ENCODE assay signal across 15 cellular contexts in genomic region chr2:181073896-181074295, GRCh38.
DNase-seq lines count a peak whose midpoint lies in the region; ATAC-seq, FAIRE-seq and TF ChIP-seq lines count a peak whose summit lies in the region.
"Had no signal": no experiment of that assay in that cellular context is flagged by ENCODE, and none has a peak within 500 bp of the region (broad histone marks: within the 10 kb centered on the region; RNA-seq: fewer than 3 reads in every experiment).

No MANE protein-coding gene starts in this region.

- H3K4me3 ChIP-seq in astrocyte (ENCODE audit: insufficient read depth, low read depth, low read length) (no peak overlapping the region), fibroblast of the aortic adventitia (ENCODE audit: low read depth, low read length) (no peak overlapping the region), kidney (ENCODE audit: low read length in 2 of 2) (no peak overlapping the region)

- no peak for TF ChIP-seq CTCF in astrocyte (IDR thresholded peaks at IDR 0.05; ENCODE audit: insufficient read depth, low read depth, low read length)
- TF ChIP-seq CTCF in fibroblast of the aortic adventitia (IDR thresholded peaks at IDR 0.05; ENCODE audit: insufficient read depth, low read length), result no peak
- no peak for TF ChIP-seq CTCF in kidney (IDR thresholded peaks at IDR 0.05; ENCODE audit: borderline replicate concordance, extremely low read depth, insufficient read depth)
- TF ChIP-seq CTCF in chondrocyte (IDR thresholded peaks at IDR 0.05), result no peak

- H3K4me1 Mint-ChIP-seq in astrocyte (ENCODE audit: low read depth, unreplicated experiment) (peaks cover 27% of the 10 kb centered on the region), chondrocyte (ENCODE audit: low read depth) (peaks cover 25% of the 10 kb centered on the region)
- H3K4me1 Mint-ChIP-seq: H9 had no signal

- peaks cover 14% of the 10 kb centered on the region for H3K79me2 ChIP-seq in astrocyte (ENCODE audit: insufficient read depth, low read length)

- H3K27me3 ChIP-seq in astrocyte (ENCODE audit: insufficient read depth, low read length), result no peaks in the 10 kb centered on the region

- peak overlapping the region; percentile 83 for H3K27ac Mint-ChIP-seq in astrocyte (ENCODE audit: unreplicated experiment)
- H3K27ac Mint-ChIP-seq in chondrocyte (ENCODE audit: unreplicated experiment), result no peak overlapping the region
- H3K27ac Mint-ChIP-seq: H9 had no signal

- H3K36me3 Mint-ChIP-seq in astrocyte (ENCODE audit: low read depth, unreplicated experiment), result peaks cover 2% of the 10 kb centered on the region
- no peaks in the 10 kb centered on the region for H3K36me3 Mint-ChIP-seq in chondrocyte (ENCODE audit: low read depth)
- H3K36me3 Mint-ChIP-seq: CD8-positive, alpha-beta memory T cell had no signal

- H3K4me3 Mint-ChIP-seq in astrocyte (ENCODE audit: unreplicated experiment), result peak overlapping the region; percentile 41
- no peak overlapping the region for H3K4me3 Mint-ChIP-seq in chondrocyte (ENCODE audit: unreplicated experiment)
- H3K4me3 Mint-ChIP-seq: CD8-positive, alpha-beta memory T cell; H9 had no signal

- intact Hi-C loops in kidney (cut with DNase I), result no loop called here

- peak; percentile 22 for DNase-seq in A172 (ENCODE audit: low spot score)
- no peak for DNase-seq in H54 (ENCODE audit: insufficient read length, low spot score)
- DNase-seq in astrocyte (ENCODE audit: low read depth), result peak; percentile 75
- peak; percentile 62 for DNase-seq in fibroblast of the aortic adventitia (ENCODE audit: low read depth)
- no peak for DNase-seq in NCI-H187 (lab: John Stamatoyannopoulos, UW)
- no peak for DNase-seq in stimulated activated naive CD8-positive, alpha-beta T cell treated with anti-CD3 and anti-CD28 coated beads, Interleukin-15, Interleukin-2, amounts not matched to agents 100 U/mL and 50 U/mL, for 24 hours
- DNase-seq in kidney, result no peak
- no peak for DNase-seq in chondrocyte (ENCODE audit: low spot score)
- DNase-seq: CD8-positive, alpha-beta memory T cell; H9; NCI-H1092; NCI-H446 treated with DMSO at 0.1 percent for 48 hours; NCI-H774; Right ventricle myocardium superior had no signal

- H3K4me1 ChIP-seq in astrocyte (ENCODE audit: insufficient read depth, low read length) (peaks cover 24% of the 10 kb centered on the region), kidney (ENCODE audit: control insufficient read depth in 1 of 2, insufficient read depth in 1 of 2, low read depth in 1 of 2, low read length in 2 of 2) (no peaks in the 10 kb centered on the region)

- H3K9me3 Mint-ChIP-seq in astrocyte (ENCODE audit: unreplicated experiment) (no peaks in the 10 kb centered on the region), chondrocyte (ENCODE audit: low read depth) (no peaks in the 10 kb centered on the region)
- H3K9me3 Mint-ChIP-seq: CD8-positive, alpha-beta memory T cell; H9 had no signal

- H3K36me3 ChIP-seq in astrocyte (ENCODE audit: insufficient read depth, low read length) (no peaks in the 10 kb centered on the region), kidney (ENCODE audit: control insufficient read depth in 1 of 2, insufficient read depth in 2 of 2, low read length in 2 of 2) (no peaks in the 10 kb centered on the region)

- no peak for ATAC-seq in stimulated activated naive CD8-positive, alpha-beta T cell treated with anti-CD3 and anti-CD28 coated beads, Interleukin-15, Interleukin-2, amounts not matched to agents 100 U/mL and 50 U/mL, for 24 hours

- peak overlapping the region; percentile 9 for H3K4me2 ChIP-seq in astrocyte (ENCODE audit: low read length)

- H2AFZ ChIP-seq in astrocyte (ENCODE audit: low read depth, low read length), result no peak overlapping the region

- peaks cover 23% of the 10 kb centered on the region for H4K20me1 ChIP-seq in astrocyte (ENCODE audit: insufficient read depth, low read length)

- TF ChIP-seq POLR2A in H54 (IDR thresholded peaks at IDR 0.05; ENCODE audit: low read depth, low read length), result no peak

- H3K27me3 Mint-ChIP-seq in astrocyte (ENCODE audit: low read depth, unreplicated experiment) (no peaks in the 10 kb centered on the region), chondrocyte (ENCODE audit: low read depth) (no peaks in the 10 kb centered on the region)
- H3K27me3 Mint-ChIP-seq: CD8-positive, alpha-beta memory T cell had no signal

- no peak overlapping the region for H3K27ac ChIP-seq in astrocyte (ENCODE audit: low read depth, low read length)
- no peak overlapping the region for H3K27ac ChIP-seq in kidney (ENCODE audit: low read depth in 2 of 2, low read length in 2 of 2)

- H3K9ac ChIP-seq in astrocyte (ENCODE audit: low read length), result no peak overlapping the region
- H3K9ac ChIP-seq in kidney (ENCODE audit: low read length in 2 of 2), result no peak overlapping the region

- H3K9me3 ChIP-seq in astrocyte (ENCODE audit: insufficient read depth, low read depth, low read length) (no peaks in the 10 kb centered on the region), kidney (ENCODE audit: control insufficient read depth in 1 of 2, low read length in 2 of 2) (no peaks in the 10 kb centered on the region)

- peak; percentile 30 for FAIRE-seq in H54 (lab: Jason Lieb, UNC)
- peak; percentile 69 for FAIRE-seq in astrocyte (lab: Jason Lieb, UNC)
- no peak for FAIRE-seq in kidney (lab: Jason Lieb, UNC)
- FAIRE-seq: HTR-8/SVneo had no signal

Comparison
In these comparisons a context has a peak if more than half of its experiments do, and no peak if none do; other contexts are left out.
1. DNase-seq: peak in A172 (single experiment), astrocyte (single experiment) and fibroblast of the aortic adventitia (single experiment); none in H54 (single experiment), NCI-H187 (0 of 2), stimulated activated naive CD8-positive, alpha-beta T cell treated with anti-CD3 and anti-CD28 coated beads, Interleukin-15, Interleukin-2, amounts not matched to agents 100 U/mL and 50 U/mL, for 24 hours (single experiment), kidney (single experiment) and chondrocyte (single experiment).